Comparison of ENCODE assay signal across 8 cellular contexts in genomic region chr1:108746382-108747127, GRCh38. TPM values are rescaled to one million over a fixed set of nuclear protein-coding genes. Genes with fewer than 3 reads are reported as not detected.
DNase-seq lines count a peak whose midpoint lies in the region; ATAC-seq, FAIRE-seq and TF ChIP-seq lines count a peak whose summit lies in the region.

TSS of gene STXBP3 (plus strand) at chr1:108746674. CDS start at chr1:108746738, 64 bp downstream.

- H3K4me1 ChIP-seq in DND-41 (ENCODE audit: insufficient read depth, low read length) (peaks cover 32% of the 10 kb centered on the region), esophagus squamous epithelium (peaks cover 5 to 42% (median 15%) of the 10 kb centered on the region in 3 donors)

- H3K4me1 Mint-ChIP-seq in naive B cell, result peaks cover 27 to 35% (median 32%) of the 10 kb centered on the region in 3 donors
- H3K4me1 Mint-ChIP-seq in stimulated activated naive B cell treated with anti-CD40 and anti-IgM and Interleukin-4, amounts not matched to agents 10 μg/mL and 1 μg/mL and 100 μg/mL, for 72 hours, result peaks cover 20 to 30% of the 10 kb centered on the region in 2 donors

- no peaks in the 10 kb centered on the region for H3K27me3 ChIP-seq in DND-41 (ENCODE audit: insufficient read depth, low read length, poor library complexity)
- H3K27me3 ChIP-seq in esophagus squamous epithelium, result no peaks in the 10 kb centered on the region

- peak within 1 kb of the TSS; percentile 92 to 99 (median 96) for H3K4me3 Mint-ChIP-seq in naive B cell
- H3K4me3 Mint-ChIP-seq in stimulated activated naive B cell treated with anti-CD40 and anti-IgM and Interleukin-4, amounts not matched to agents 10 μg/mL and 1 μg/mL and 100 μg/mL, for 72 hours, result peak within 1 kb of the TSS; percentile 90 to 94

- no peaks in the 10 kb centered on the region for H3K9me3 Mint-ChIP-seq in naive B cell
- no peaks in the 10 kb centered on the region for H3K9me3 Mint-ChIP-seq in stimulated activated naive B cell treated with anti-CD40 and anti-IgM and Interleukin-4, amounts not matched to agents 10 μg/mL and 1 μg/mL and 100 μg/mL, for 72 hours

- H3K36me3 ChIP-seq in DND-41 (ENCODE audit: insufficient read depth, low read length), result peaks cover 7% of the 10 kb centered on the region; the same call in 1 of the 2 replicates
- H3K36me3 ChIP-seq in KOPT-K1 (ENCODE audit: insufficient read depth, low read length), result 0 out of 2 replicates have a peak, but pooled peaks cover 7% of the 10 kb centered on the region
- no peaks in the 10 kb centered on the region for H3K36me3 ChIP-seq in esophagus squamous epithelium

- DNase-seq in DND-41 (peak; percentile 99), RCC 7860 (ENCODE audit: low spot score) (peak; percentile 94), activated T-helper 1 cell treated with Interleukin-2 at 50 U/mL for 16 hours (ENCODE audit: low read depth) (peak; percentile 99), esophagus squamous epithelium (lab: John Stamatoyannopoulos, UW) (peak; percentile 92), naive B cell (peak; percentile 99)
- peak; percentile 97 for DNase-seq in stimulated activated naive B cell treated with anti-CD40 and anti-IgM and Interleukin-4, amounts not matched to agents 10 μg/mL and 1 μg/mL and 100 μg/mL, for 72 hours

- H4K20me1 ChIP-seq in DND-41 (ENCODE audit: insufficient read depth, low read length), result peaks cover 11% of the 10 kb centered on the region; the same call in 1 of the 2 replicates

- WGBS in esophagus squamous epithelium, 2 donors, result 0 to 4% methylated on average over 16 to 37 of the region's 71 CpGs

- H3K27ac Mint-ChIP-seq in naive B cell, result peak within 1 kb of the TSS; percentile 97 to 100 (median 99)
- peak within 1 kb of the TSS; percentile 97 for H3K27ac Mint-ChIP-seq in stimulated activated naive B cell treated with anti-CD40 and anti-IgM and Interleukin-4, amounts not matched to agents 10 μg/mL and 1 μg/mL and 100 μg/mL, for 72 hours

- peaks cover 0 to 13% of the 10 kb centered on the region in 2 donors for H3K36me3 Mint-ChIP-seq in naive B cell
- H3K36me3 Mint-ChIP-seq in stimulated activated naive B cell treated with anti-CD40 and anti-IgM and Interleukin-4, amounts not matched to agents 10 μg/mL and 1 μg/mL and 100 μg/mL, for 72 hours, result peaks cover 7 to 23% of the 10 kb centered on the region in 2 donors

- H3K4me3 ChIP-seq in DND-41 (ENCODE audit: low read depth in 1 of 2, low read length in 2 of 2), result peak within 1 kb of the TSS; percentile 67 to 75
- H3K4me3 ChIP-seq in esophagus squamous epithelium, result peak within 1 kb of the TSS; percentile 74 to 99 (median 84)

- peak within 1 kb of the TSS; percentile 77 for H3K9ac ChIP-seq in DND-41 (ENCODE audit: low read depth, low read length)

- peak in 3 of 4 donors; percentile 97 to 100 (median 99) for TF ChIP-seq POLR2A in esophagus squamous epithelium (IDR thresholded peaks at IDR 0.05)

- H3K27ac ChIP-seq in DND-41 (ENCODE audit: low read length) (peak within 1 kb of the TSS; percentile 91), KOPT-K1 (ENCODE audit: low read depth, low read length, poor library complexity, severe bottlenecking) (peak within 1 kb of the TSS; percentile 78), esophagus squamous epithelium (peak within 1 kb of the TSS; percentile 97 to 100 (median 98))

- ATAC-seq in DND-41 (ENCODE audit: insufficient read depth, low read depth) (peak; percentile 90), GM21737 (IDR thresholded peaks at IDR 0.05; ENCODE audit: unreplicated experiment) (peak; percentile 89), naive B cell (ENCODE audit: low read depth in 2 of 2) (peak; percentile 90 to 92)
- ATAC-seq in stimulated activated naive B cell treated with anti-CD40 and anti-IgM and Interleukin-4, amounts not matched to agents 10 μg/mL and 1 μg/mL and 100 μg/mL, for 72 hours (replicated peaks), result peak; percentile 92 to 96

- H3K79me2 ChIP-seq in DND-41 (ENCODE audit: insufficient read depth, low read length), result peaks cover 43% of the 10 kb centered on the region

- peak within 1 kb of the TSS; percentile 87 for H2AFZ ChIP-seq in DND-41 (ENCODE audit: low read depth, low read length)

- intact Hi-C loops in esophagus squamous epithelium (cut with DNase I), result no loop called here

- peak; percentile 98 for TF ChIP-seq CTCF in DND-41 (IDR thresholded peaks at IDR 0.05; ENCODE audit: borderline replicate concordance, extremely low read depth, low read length, poor library complexity, severe bottlenecking)
- TF ChIP-seq CTCF in esophagus squamous epithelium (IDR thresholded peaks at IDR 0.05), result peak; percentile 90 to 98 (median 94)

- H3K4me2 ChIP-seq in DND-41 (ENCODE audit: insufficient read depth, low read length), result peak within 1 kb of the TSS; percentile 77

- H3K9me3 ChIP-seq in DND-41 (ENCODE audit: insufficient read depth, low read length, severe bottlenecking), result no peaks in the 10 kb centered on the region
- H3K9me3 ChIP-seq in KOPT-K1 (ENCODE audit: insufficient read depth, low read length, poor library complexity, severe bottlenecking), result no peaks in the 10 kb centered on the region
- H3K9me3 ChIP-seq in esophagus squamous epithelium, result no peaks in the 10 kb centered on the region

- H3K27me3 Mint-ChIP-seq in naive B cell, result no peaks in the 10 kb centered on the region
- no peaks in the 10 kb centered on the region for H3K27me3 Mint-ChIP-seq in stimulated activated naive B cell treated with anti-CD40 and anti-IgM and Interleukin-4, amounts not matched to agents 10 μg/mL and 1 μg/mL and 100 μg/mL, for 72 hours

- peak; percentile 86 for FAIRE-seq in RCC 7860 (lab: Jason Lieb, UNC)

RNA-seq across cellular contexts. Expression of gene STXBP3, which starts in this region (rescaled TPM):
- 10 to 100 TPM; 31.3 to 79.9 (median 45.3) TPM for total RNA-seq in esophagus squamous epithelium
- polyA plus RNA-seq in naive B cell (ENCODE audit: low read depth in 6 of 6), result 10 to 100 TPM; 40.5 to 52.0 (median 44.2) TPM

Comparison
In these comparisons a context has a peak if more than half of its experiments do, and no peak if none do; other contexts are left out.
1. Peak in every context shown above with its lines: DNase-seq, ATAC-seq, H3K4me3 ChIP-seq and H3K27ac ChIP-seq.